In the genomic region with DNA sequence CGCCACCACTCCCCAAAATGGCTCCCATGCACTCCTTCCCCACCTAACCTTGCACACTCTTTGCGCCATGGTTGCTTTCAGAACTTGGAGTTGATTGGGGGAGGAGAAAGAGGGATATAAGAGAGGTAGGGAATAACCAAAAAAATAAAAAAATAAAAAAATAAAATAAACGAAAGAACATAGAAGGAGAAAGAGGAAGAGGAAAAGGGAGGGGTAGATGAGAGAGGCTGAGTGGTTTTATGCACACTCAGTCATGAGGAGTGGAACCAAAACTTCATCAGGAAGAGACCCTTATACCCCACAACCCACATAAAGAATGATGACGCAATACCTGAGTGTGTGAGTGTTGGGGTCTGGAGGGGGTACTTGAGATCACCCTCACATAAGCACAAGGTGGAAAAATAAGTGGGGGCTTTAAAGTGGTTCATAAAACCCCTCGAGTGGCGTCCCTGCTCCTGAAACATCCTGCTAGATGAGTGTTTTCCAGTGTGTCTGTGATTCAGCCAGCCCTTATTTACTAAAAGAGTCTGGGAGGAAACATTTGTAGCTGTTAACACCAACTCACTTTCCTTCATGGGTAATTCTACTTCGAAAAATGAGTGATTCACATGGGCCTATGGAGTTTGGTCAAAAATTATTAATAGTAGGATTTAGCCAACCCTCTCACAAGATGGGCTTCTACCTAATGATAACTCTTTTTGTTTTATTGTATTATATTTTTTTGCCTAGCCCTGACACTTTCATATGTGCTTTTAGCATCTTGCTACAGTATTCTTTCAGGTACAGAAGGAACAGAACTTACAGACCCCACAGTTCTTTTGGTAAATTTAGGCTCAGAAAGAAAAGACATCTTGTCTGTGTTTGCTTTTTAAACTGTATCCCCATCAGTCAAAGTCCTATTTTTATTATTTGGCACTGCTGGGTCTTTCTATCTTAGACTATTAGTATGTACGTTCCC, we compare ENCODE assay signal across 1 cellular context.
TF ChIP-seq lines count a peak whose summit lies in the region.

No MANE protein-coding gene starts in this region.

TF ChIP-seq in GM12878, 131 proteins besides CTCF, POLR2A, EP300 and RAD21 (continued from another document and continues in another):
- TF ChIP-seq, protein P1, sequence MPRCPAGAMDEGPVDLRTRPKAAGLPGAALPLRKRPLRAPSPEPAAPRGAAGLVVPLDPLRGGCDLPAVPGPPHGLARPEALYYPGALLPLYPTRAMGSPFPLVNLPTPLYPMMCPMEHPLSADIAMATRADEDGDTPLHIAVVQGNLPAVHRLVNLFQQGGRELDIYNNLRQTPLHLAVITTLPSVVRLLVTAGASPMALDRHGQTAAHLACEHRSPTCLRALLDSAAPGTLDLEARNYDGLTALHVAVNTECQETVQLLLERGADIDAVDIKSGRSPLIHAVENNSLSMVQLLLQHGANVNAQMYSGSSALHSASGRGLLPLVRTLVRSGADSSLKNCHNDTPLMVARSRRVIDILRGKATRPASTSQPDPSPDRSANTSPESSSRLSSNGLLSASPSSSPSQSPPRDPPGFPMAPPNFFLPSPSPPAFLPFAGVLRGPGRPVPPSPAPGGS (IDR thresholded peaks at IDR 0.05; ENCODE audit: borderline replicate concordance, insufficient read depth, low read depth, low read length, poor library complexity, severe bottlenecking), result no peak
- TF ChIP-seq RELA (IDR thresholded peaks at IDR 0.05; ENCODE audit: borderline replicate concordance, partially characterized antibody) (no peak), YBX1 (IDR thresholded peaks at IDR 0.05) (0 out of 2 replicates have a peak, but pooled peaks have one; percentile 38), EED (IDR thresholded peaks at IDR 0.05; ENCODE audit: low read depth) (no peak), ZNF274 (IDR thresholded peaks at IDR 0.05; ENCODE audit: insufficient read depth, insufficient read length) (no peak), STAT1 (conservative IDR thresholded peaks at IDR 0.05) (no peak), BRCA1 (IDR thresholded peaks at IDR 0.05; ENCODE audit: low read depth, low read length) (no peak), ESRRA (IDR thresholded peaks at IDR 0.05; ENCODE audit: low read length) (no peak), CBX3 (IDR thresholded peaks at IDR 0.05; ENCODE audit: borderline replicate concordance, low read depth) (no peak), ZNF24 (IDR thresholded peaks at IDR 0.05) (no peak), SIX5 (IDR thresholded peaks at IDR 0.05; ENCODE audit: low read depth, low read length, severe bottlenecking) (no peak), SUZ12 (IDR thresholded peaks at IDR 0.05; ENCODE audit: unreplicated experiment) (no peak), ATF7 (IDR thresholded peaks at IDR 0.05; ENCODE audit: low read depth) (peak; percentile 95), NFYA (IDR thresholded peaks at IDR 0.05; ENCODE audit: borderline replicate concordance, low read depth, low read length) (no peak), NKRF (conservative IDR thresholded peaks at IDR 0.05) (no peak), TARDBP (IDR thresholded peaks at IDR 0.05; ENCODE audit: borderline replicate concordance) (no peak), RCOR1 (conservative IDR thresholded peaks at IDR 0.05; ENCODE audit: low read depth, low read length) (no peak), SREBF1 (IDR thresholded peaks at IDR 0.05; ENCODE audit: low read length) (no peak), SMAD5 (IDR thresholded peaks at IDR 0.05; ENCODE audit: low read depth) (no peak), DPF2 (IDR thresholded peaks at IDR 0.05) (peak; percentile 23; the same call in 1 of the 2 replicates), NR2F1 (conservative IDR thresholded peaks at IDR 0.05) (no peak), IRF4 (IDR thresholded peaks at IDR 0.05; ENCODE audit: low read depth, low read length) (no peak), MTA3 (IDR thresholded peaks at IDR 0.05; ENCODE audit: borderline replicate concordance, low read length) (peak; percentile 74), HSF1 (IDR thresholded peaks at IDR 0.05; ENCODE audit: low read depth, low read length) (no peak), CBFB (IDR thresholded peaks at IDR 0.05; ENCODE audit: low read depth) (peak; percentile 2; the same call in 1 of the 2 replicates), RELB (IDR thresholded peaks at IDR 0.05; ENCODE audit: low read depth) (peak; percentile 49; the same call in 1 of the 2 replicates), CHD4 (IDR thresholded peaks at IDR 0.05) (no peak), TCF12 (IDR thresholded peaks at IDR 0.05; ENCODE audit: low read depth, low read length) (no peak), STAT3 (IDR thresholded peaks at IDR 0.05; ENCODE audit: low read depth, low read length) (0 out of 2 replicates have a peak, but pooled peaks have one; percentile 22), MLLT1 (IDR thresholded peaks at IDR 0.05) (peak; percentile 94), ZNF622 (IDR thresholded peaks at IDR 0.05) (no peak), ZNF592 (IDR thresholded peaks at IDR 0.05) (no peak), CEBPB (IDR thresholded peaks at IDR 0.05; ENCODE audit: borderline replicate concordance in 1 of 2, low read depth in 2 of 2, low read length in 2 of 2) (peak in 1 of 2 experiments; percentile 86; a peak in 2 of 4 replicates), MEF2A (IDR thresholded peaks at IDR 0.05; ENCODE audit: insufficient read depth, low read depth, low read length) (no peak), FOXK2 (IDR thresholded peaks at IDR 0.05) (no peak), SIN3A (IDR thresholded peaks at IDR 0.05; ENCODE audit: low read depth, low read length) (no peak), JUNB (IDR thresholded peaks at IDR 0.05) (peak; percentile 31; the same call in 1 of the 2 replicates), ZBED1 (IDR thresholded peaks at IDR 0.05; ENCODE audit: borderline replicate concordance) (no peak; the same call in 1 of the 2 replicates), RBBP5 (conservative IDR thresholded peaks at IDR 0.05) (no peak), LARP7 (IDR thresholded peaks at IDR 0.05) (no peak), ZNF384 (IDR thresholded peaks at IDR 0.05; ENCODE audit: borderline replicate concordance, low read depth, low read length) (no peak), POLR2AphosphoS2 (IDR thresholded peaks at IDR 0.05; ENCODE audit: low read depth, low read length) (peak; percentile 88; the same call in 1 of the 2 replicates)
- TF ChIP-seq, protein P2, sequence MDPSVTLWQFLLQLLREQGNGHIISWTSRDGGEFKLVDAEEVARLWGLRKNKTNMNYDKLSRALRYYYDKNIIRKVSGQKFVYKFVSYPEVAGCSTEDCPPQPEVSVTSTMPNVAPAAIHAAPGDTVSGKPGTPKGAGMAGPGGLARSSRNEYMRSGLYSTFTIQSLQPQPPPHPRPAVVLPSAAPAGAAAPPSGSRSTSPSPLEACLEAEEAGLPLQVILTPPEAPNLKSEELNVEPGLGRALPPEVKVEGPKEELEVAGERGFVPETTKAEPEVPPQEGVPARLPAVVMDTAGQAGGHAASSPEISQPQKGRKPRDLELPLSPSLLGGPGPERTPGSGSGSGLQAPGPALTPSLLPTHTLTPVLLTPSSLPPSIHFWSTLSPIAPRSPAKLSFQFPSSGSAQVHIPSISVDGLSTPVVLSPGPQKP (IDR thresholded peaks at IDR 0.05; ENCODE audit: low read depth, low read length), result no peak
- TF ChIP-seq, protein P3, sequence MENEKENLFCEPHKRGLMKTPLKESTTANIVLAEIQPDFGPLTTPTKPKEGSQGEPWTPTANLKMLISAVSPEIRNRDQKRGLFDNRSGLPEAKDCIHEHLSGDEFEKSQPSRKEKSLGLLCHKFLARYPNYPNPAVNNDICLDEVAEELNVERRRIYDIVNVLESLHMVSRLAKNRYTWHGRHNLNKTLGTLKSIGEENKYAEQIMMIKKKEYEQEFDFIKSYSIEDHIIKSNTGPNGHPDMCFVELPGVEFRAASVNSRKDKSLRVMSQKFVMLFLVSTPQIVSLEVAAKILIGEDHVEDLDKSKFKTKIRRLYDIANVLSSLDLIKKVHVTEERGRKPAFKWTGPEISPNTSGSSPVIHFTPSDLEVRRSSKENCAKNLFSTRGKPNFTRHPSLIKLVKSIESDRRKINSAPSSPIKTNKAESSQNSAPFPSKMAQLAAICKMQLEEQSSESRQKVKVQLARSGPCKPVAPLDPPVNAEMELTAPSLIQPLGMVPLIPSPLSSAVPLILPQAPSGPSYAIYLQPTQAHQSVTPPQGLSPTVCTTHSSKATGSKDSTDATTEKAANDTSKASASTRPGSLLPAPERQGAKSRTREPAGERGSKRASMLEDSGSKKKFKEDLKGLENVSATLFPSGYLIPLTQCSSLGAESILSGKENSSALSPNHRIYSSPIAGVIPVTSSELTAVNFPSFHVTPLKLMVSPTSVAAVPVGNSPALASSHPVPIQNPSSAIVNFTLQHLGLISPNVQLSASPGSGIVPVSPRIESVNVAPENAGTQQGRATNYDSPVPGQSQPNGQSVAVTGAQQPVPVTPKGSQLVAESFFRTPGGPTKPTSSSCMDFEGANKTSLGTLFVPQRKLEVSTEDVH (IDR thresholded peaks at IDR 0.05; ENCODE audit: low read depth, partially characterized antibody), result no peak
- TF ChIP-seq, protein P4, sequence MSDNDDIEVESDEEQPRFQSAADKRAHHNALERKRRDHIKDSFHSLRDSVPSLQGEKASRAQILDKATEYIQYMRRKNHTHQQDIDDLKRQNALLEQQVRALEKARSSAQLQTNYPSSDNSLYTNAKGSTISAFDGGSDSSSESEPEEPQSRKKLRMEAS (IDR thresholded peaks at IDR 0.05; ENCODE audit: low read depth, low read length), result no peak
